Comparison of ENCODE assay signal across 8 cellular contexts in the genomic region with DNA sequence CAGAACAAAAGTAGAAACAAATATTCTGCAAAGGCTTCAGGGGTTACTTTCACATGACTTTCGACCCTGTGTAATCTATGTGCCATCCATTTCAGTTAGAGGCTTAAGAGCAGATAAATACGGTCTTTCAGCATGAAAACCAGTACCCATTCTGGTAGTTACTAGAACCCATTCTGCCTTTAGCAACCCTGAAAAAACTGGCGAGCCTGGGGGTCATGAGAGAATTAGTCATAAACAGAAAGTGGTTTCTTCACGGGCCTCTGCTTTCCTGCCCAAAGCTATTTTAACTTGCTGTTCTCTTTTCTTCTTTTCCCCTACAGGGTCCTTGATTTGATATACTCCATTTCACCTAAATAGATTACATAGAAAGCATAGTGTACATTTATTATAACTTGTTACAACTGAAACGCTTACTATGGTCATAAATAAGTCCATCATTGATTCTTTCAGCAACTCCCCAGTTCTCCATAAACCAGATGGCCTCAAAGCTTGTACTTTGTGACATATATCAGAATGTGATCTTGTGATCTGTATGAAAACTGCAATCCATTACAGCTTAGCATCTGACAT. TPM values are rescaled to one million over a fixed set of nuclear protein-coding genes. Genes with fewer than 3 reads are reported as not detected.
DNase-seq lines count a peak whose midpoint lies in the region; ATAC-seq, FAIRE-seq and TF ChIP-seq lines count a peak whose summit lies in the region.

No MANE protein-coding gene starts in this region.

- no peaks in the 10 kb centered on the region for H3K9me3 Mint-ChIP-seq in activated naive CD8-positive, alpha-beta T cell (ENCODE audit: low read depth)

- FAIRE-seq in small intestine (lab: Jason Lieb, UNC), result no peak

- H3K4me1 ChIP-seq in BLaER1, result peaks cover 71% of the 10 kb centered on the region
- no peaks in the 10 kb centered on the region for H3K4me1 ChIP-seq in tibial nerve
- H3K4me1 ChIP-seq in small intestine (ENCODE audit: control insufficient read depth in 2 of 2, insufficient read depth in 1 of 2, low read depth in 1 of 2, low read length in 1 of 2), result peaks cover 0 to 2% of the 10 kb centered on the region in 2 donors

- peak overlapping the region; percentile 64 for H3K9ac ChIP-seq in BLaER1

- peak overlapping the region; percentile 78 for H3K27ac ChIP-seq in BLaER1
- peak overlapping the region in 3 of 4 donors; percentile 21 to 47 (median 22) for H3K27ac ChIP-seq in tibial nerve
- H3K27ac ChIP-seq in small intestine (ENCODE audit: low read depth in 1 of 2, low read length in 1 of 2), result no peak overlapping the region

- H3K4me1 Mint-ChIP-seq in activated naive CD8-positive, alpha-beta T cell (ENCODE audit: low read depth), result peaks cover 9% of the 10 kb centered on the region

- ATAC-seq in GM19328 (IDR thresholded peaks at IDR 0.05; ENCODE audit: unreplicated experiment) (peak; percentile 61), HG03139 (IDR thresholded peaks at IDR 0.05; ENCODE audit: unreplicated experiment) (peak; percentile 70)

- H3K4me3 Mint-ChIP-seq in activated naive CD8-positive, alpha-beta T cell, result no peak overlapping the region

- H3K4me2 ChIP-seq in BLaER1, result peak overlapping the region; percentile 82

- no peak for TF ChIP-seq EP300 in tibial nerve (IDR thresholded peaks at IDR 0.05)

- H3K27me3 ChIP-seq in BLaER1 (no peaks in the 10 kb centered on the region), tibial nerve (no peaks in the 10 kb centered on the region), small intestine (ENCODE audit: control insufficient read depth in 2 of 2, insufficient read depth in 2 of 2, low read length in 2 of 2) (no peaks in the 10 kb centered on the region)

- H3K4me3 ChIP-seq in BLaER1 (peak overlapping the region; percentile 28; the same call in 1 of the 2 replicates), tibial nerve (no peak overlapping the region), small intestine (ENCODE audit: low read depth in 1 of 2, low read length in 2 of 2) (no peak overlapping the region)

- H3K9me3 ChIP-seq in BLaER1 (no peaks in the 10 kb centered on the region), tibial nerve (no peaks in the 10 kb centered on the region), small intestine (ENCODE audit: control insufficient read depth, low read depth) (no peaks in the 10 kb centered on the region)

- H3K36me3 ChIP-seq in BLaER1 (peaks cover 39% of the 10 kb centered on the region), tibial nerve (peaks cover 0 to 80% (median 24%) of the 10 kb centered on the region in 3 donors), small intestine (ENCODE audit: control insufficient read depth in 2 of 2, insufficient read depth in 2 of 2, low read length in 2 of 2) (peaks cover 8 to 20% of the 10 kb centered on the region in 2 donors)

- no peak for TF ChIP-seq CTCF in tibial nerve (IDR thresholded peaks at IDR 0.05)

- H3K27me3 Mint-ChIP-seq in activated naive CD8-positive, alpha-beta T cell, result no peaks in the 10 kb centered on the region

- DNase-seq in tibial nerve (ENCODE audit: low spot score in 2 of 2) (no peak), NCI-H2081 treated with DMSO at 0.1 percent for 48 hours (lab: John Stamatoyannopoulos, UW) (no peak), OCI-M1 (lab: John Stamatoyannopoulos, UW) (no peak), small intestine (no peak)

- H3K36me3 Mint-ChIP-seq in activated naive CD8-positive, alpha-beta T cell, result peaks cover 26% of the 10 kb centered on the region

- no peaks in the 10 kb centered on the region for H4K20me1 ChIP-seq in BLaER1

- no peak for TF ChIP-seq POLR2A in tibial nerve (IDR thresholded peaks at IDR 0.05)

- 41 to 43% methylated on average over 5 of the region's 5 CpGs for WGBS in tibial nerve, 2 donors
- WGBS in small intestine, 3 donors, result 49 to 66% (median 61%) methylated on average over 5 of the region's 5 CpGs

- peak overlapping the region; percentile 41 for H3K27ac Mint-ChIP-seq in activated naive CD8-positive, alpha-beta T cell

RNA-seq across cellular contexts. Expression of a gene that starts 48.3 kb away (rescaled TPM):
- total RNA-seq in tibial nerve, result 10 to 100 TPM; 33.1 to 61.8 (median 50.4) TPM
- 10 to 100 TPM in 2 of 3 donors, 1 to 10 TPM in 1; 9.5 to 18.3 (median 13.2) TPM for polyA plus RNA-seq in small intestine

RNA-seq across cellular contexts. Expression of a gene that starts 59.5 kb away (rescaled TPM):
- 1 to 10 TPM in 2 of 4 donors, under 1 TPM in 1, not detected in 1; 0.59 to 1.5 (median 1.0) TPM for total RNA-seq in tibial nerve
- 1 to 10 TPM; 4.9 to 7.8 (median 5.0) TPM for polyA plus RNA-seq in small intestine

Comparison
In these comparisons a context has a peak if more than half of its experiments do, and no peak if none do; other contexts are left out.
1. H3K27ac ChIP-seq: peak in BLaER1 (single experiment) and tibial nerve (3 of 4); none in small intestine (0 of 2).